ENCODE assay signal across 8 cellular contexts in the genomic region with DNA sequence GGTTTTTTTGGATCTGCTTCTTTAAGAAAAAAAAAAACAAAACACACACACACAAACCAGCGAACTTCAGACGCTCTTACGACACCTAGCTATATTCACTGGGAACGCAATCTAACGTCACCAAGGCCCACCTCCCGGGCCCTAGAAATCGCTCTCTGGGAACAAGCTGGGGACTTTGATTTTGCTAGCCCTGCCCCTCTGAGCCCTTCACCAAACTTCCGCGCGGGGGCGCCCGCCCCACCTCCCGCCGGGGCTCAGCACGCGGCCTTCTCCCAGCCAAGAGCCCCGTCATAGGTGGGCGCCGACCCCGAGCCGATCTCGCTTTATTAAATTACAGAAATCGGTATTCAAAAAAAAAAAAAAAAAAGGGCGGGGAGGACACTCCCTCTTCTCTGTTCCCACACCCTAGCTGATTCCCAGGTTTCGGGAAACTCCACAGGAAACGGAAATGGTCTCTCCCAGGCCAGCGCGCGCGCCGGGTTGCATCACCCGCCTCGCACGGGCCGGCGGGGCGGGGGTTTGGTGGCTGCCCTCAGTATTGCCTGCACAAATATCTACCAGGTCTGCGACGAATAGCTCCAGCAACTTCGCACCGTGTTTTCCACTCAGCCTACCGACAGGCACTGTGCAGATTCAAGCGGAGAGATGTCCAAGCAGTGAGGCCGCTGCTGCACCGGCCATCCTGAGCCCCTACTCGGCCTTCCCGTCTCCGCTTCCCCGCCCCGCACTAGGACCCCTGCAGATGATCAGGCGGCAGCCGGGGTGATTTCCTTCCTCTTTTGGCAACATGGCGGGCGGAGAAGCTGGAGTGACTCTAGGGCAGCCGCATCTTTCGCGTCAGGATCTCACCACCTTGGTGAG. TPM values are rescaled to one million over a fixed set of nuclear protein-coding genes. Genes with fewer than 3 reads are reported as not detected.
A peak's percentile ranks its signal among the peaks of the same experiment; 100 is the strongest.
DNase-seq lines count a peak whose midpoint lies in the region; ATAC-seq and TF ChIP-seq lines count a peak whose summit lies in the region.

A gene (plus strand): TSS at position 775 of the 861 bp plus-strand sequence. CDS start 13 bp downstream, at position 788.

- peak within 1 kb of the TSS; percentile 100 for H3K4me3 ChIP-seq in AG09309 (ENCODE audit: control insufficient read depth, low read depth, low read length)

- ATAC-seq in GM19025 (IDR thresholded peaks at IDR 0.05; ENCODE audit: low read depth, unreplicated experiment) (peak; percentile 86), HG03280 (IDR thresholded peaks at IDR 0.05; ENCODE audit: unreplicated experiment) (peak; percentile 87), activated B cell treated with CpG ODN at 0.5 μM for 24 hours (ENCODE audit: low read depth) (peak; percentile 80)

- H3K9me3 Mint-ChIP-seq in activated B cell treated with CpG ODN at 0.5 μM for 24 hours: no peaks in the 10 kb centered on the region

- no peak within 1 kb of the TSS for H3K4me3 Mint-ChIP-seq in activated B cell treated with CpG ODN at 0.5 μM for 24 hours

- POLR2A ChIA-PET in activated B cell treated with CpG ODN at 0.5 μM for 24 hours (lab: Charles Lee): interaction anchor here (0.6 to 3.2 kb wide), 32 partner anchors 9 to 425 kb away, joined by 3 to 113 read pairs (median 5); a partner anchor contains a TSS

- TF ChIP-seq CTCF in AG09309 (IDR thresholded peaks at IDR 0.05; ENCODE audit: control insufficient read depth, insufficient read depth, low read depth, low read length, missing control alignments): peak; percentile 76
- TF ChIP-seq CTCF in activated B cell treated with CpG ODN at 0.5 μM for 24 hours (IDR thresholded peaks at IDR 0.05): no peak

- peaks cover 13% of the 10 kb centered on the region for H3K36me3 Mint-ChIP-seq in activated B cell treated with CpG ODN at 0.5 μM for 24 hours (ENCODE audit: low read depth)

- H3K27me3 Mint-ChIP-seq in activated B cell treated with CpG ODN at 0.5 μM for 24 hours: no peaks in the 10 kb centered on the region

- H3K27ac Mint-ChIP-seq in activated B cell treated with CpG ODN at 0.5 μM for 24 hours: peak within 1 kb of the TSS; percentile 99

- CTCF ChIA-PET in activated B cell treated with CpG ODN at 0.5 μM for 24 hours (lab: Charles Lee): interaction anchor here (0.6 to 2.5 kb wide), 7 partner anchors 29 to 426 kb away, joined by 3 to 32 read pairs (median 8); a partner anchor contains a TSS

- peaks cover 4% of the 10 kb centered on the region for H3K4me1 Mint-ChIP-seq in activated B cell treated with CpG ODN at 0.5 μM for 24 hours

- peak; percentile 96 for DNase-seq in AG09309 (ENCODE audit: low read depth)
- DNase-seq in NCI-H345 treated with DMSO at 0.1 percent for 48 hours (lab: John Stamatoyannopoulos, UW; ENCODE audit: unreplicated experiment): peak; percentile 87
- DNase-seq in activated B cell treated with CpG ODN at 0.5 μM for 24 hours: peak; percentile 73
- peak; percentile 95 for DNase-seq in central memory CD4-positive, alpha-beta T cell
- peak; percentile 98 for DNase-seq in iris pigment epithelial cell (ENCODE audit: low read depth)
- peak; percentile 57 to 73 for DNase-seq in stimulated activated CD4-positive, alpha-beta T cell treated with anti-CD3 and anti-CD28 coated beads, Interleukin-12 subunit alpha, Interleukin-12 subunit beta, amount 100 ng/mL, for 24 hours (ENCODE audit: low read depth in 2 of 2)

- intact Hi-C loops in activated B cell treated with CpG ODN at 0.5 μM for 24 hours (cut with micrococcal nuclease): loop anchor here (1.0 to 10.0 kb wide), 9 partner anchors 29 to 413 kb away; a partner anchor contains a TSS

RNA-seq across cellular contexts. Expression of the gene that starts here (rescaled TPM):
- 281 and 314 TPM in 2 replicates for total RNA-seq in activated B cell treated with CpG ODN at 0.5 μM for 24 hours

Comparison
In these comparisons a context has a peak if more than half of its experiments do, and no peak if none do; other contexts are left out.
1. Peak in every context shown above with its lines: DNase-seq, ATAC-seq and H3K4me3 ChIP-seq.